In genomic region chr14:88023658-88024187, GRCh38 we compare ENCODE assay signal across 1 cellular context.
A peak's percentile ranks its signal among the peaks of the same experiment; 100 is the strongest.
TF ChIP-seq lines count a peak whose summit lies in the region.

No MANE protein-coding gene starts in this region.

TF ChIP-seq in HepG2, 621 proteins besides CTCF, POLR2A, EP300 and RAD21 (continued from another document):
- TF ChIP-seq ZNF609 (CRISPR knock-in tag; IDR thresholded peaks at IDR 0.05; ENCODE audit: borderline replicate concordance) = peak; percentile 78
- TF ChIP-seq HNF1A (IDR thresholded peaks at IDR 0.05; ENCODE audit: low read depth) = 0 out of 2 replicates have a peak, but pooled peaks have one; percentile 44
- TF ChIP-seq HNF1A (CRISPR knock-in tag; IDR thresholded peaks at IDR 0.05; ENCODE audit: borderline replicate concordance) = peak; percentile 17; the same call in 1 of the 2 replicates
- TF ChIP-seq ETV6 (CRISPR knock-in tag; conservative IDR thresholded peaks at IDR 0.05) = no peak
- no peak for TF ChIP-seq ZNF619 (CRISPR knock-in tag; IDR thresholded peaks at IDR 0.05)
- TF ChIP-seq KDM6A (CRISPR knock-in tag; IDR thresholded peaks at IDR 0.05; ENCODE audit: low read depth) = 0 out of 2 replicates have a peak, but pooled peaks have one; percentile 24
- 0 out of 2 replicates have a peak, but pooled peaks have one; percentile 26 for TF ChIP-seq ZHX2 (IDR thresholded peaks at IDR 0.05; ENCODE audit: low read depth)
- TF ChIP-seq ZHX2 (CRISPR knock-in tag; IDR thresholded peaks at IDR 0.05; ENCODE audit: borderline replicate concordance) = no peak
- no peak for TF ChIP-seq SNAI1 (CRISPR knock-in tag; IDR thresholded peaks at IDR 0.05; ENCODE audit: borderline replicate concordance)
- no peak for TF ChIP-seq ZFAT (CRISPR knock-in tag; conservative IDR thresholded peaks at IDR 0.05)
- no peak for TF ChIP-seq ZSCAN12 (CRISPR knock-in tag; IDR thresholded peaks at IDR 0.05)
- TF ChIP-seq HNF4A (CRISPR knock-in tag; IDR thresholded peaks at IDR 0.05) = peak; percentile 55
- TF ChIP-seq DRAP1 (CRISPR knock-in tag; IDR thresholded peaks at IDR 0.05) = no peak
- TF ChIP-seq MAFF (IDR thresholded peaks at IDR 0.05; ENCODE audit: low read depth, low read length) = no peak
- peak; percentile 56; the same call in 1 of the 2 replicates for TF ChIP-seq HNF1B (CRISPR knock-in tag; IDR thresholded peaks at IDR 0.05)
